In the genomic region with DNA sequence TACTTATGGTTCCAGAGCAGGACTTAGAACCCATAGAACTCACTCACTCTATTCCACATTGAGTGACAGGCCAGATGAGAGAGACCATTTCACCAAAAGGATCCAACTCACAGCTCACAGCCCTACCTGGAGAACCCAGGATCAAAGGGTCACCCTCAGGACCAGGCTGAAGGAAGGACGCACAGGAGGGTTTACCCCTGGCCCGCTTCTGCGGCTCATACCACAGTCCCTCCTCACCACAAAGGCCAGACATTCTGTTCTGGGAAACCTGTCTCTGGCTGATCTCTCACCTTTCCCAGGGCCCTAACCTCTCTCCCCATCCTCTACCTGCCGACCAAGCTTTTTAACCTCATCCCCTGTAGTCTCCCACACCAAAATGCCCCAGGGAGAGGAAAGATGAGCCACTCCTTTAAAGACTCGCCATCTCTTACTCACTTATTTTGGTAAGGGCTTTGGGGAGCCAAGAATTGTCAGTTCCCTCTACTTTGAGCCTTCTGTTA, we compare ENCODE assay signal across 2 cellular contexts.
TF ChIP-seq lines count a peak whose summit lies in the region.

No MANE protein-coding gene starts in this region.

TF ChIP-seq in SK-N-SH, 30 proteins besides CTCF, POLR2A, EP300 and RAD21:
- no peak for TF ChIP-seq ELF1 (IDR thresholded peaks at IDR 0.05)
- TF ChIP-seq NRF1 (IDR thresholded peaks at IDR 0.05; ENCODE audit: low read depth, low read length) = no peak
- no peak for TF ChIP-seq TAF1 (IDR thresholded peaks at IDR 0.05; ENCODE audit: borderline replicate concordance, low read depth, low read length)
- TF ChIP-seq YY1 (IDR thresholded peaks at IDR 0.05; ENCODE audit: low read depth) = no peak
- no peak for TF ChIP-seq JUND (IDR thresholded peaks at IDR 0.05)
- no peak for TF ChIP-seq MXI1 (IDR thresholded peaks at IDR 0.05; ENCODE audit: low read depth, low read length)
- TF ChIP-seq GABPA (IDR thresholded peaks at IDR 0.05; ENCODE audit: low read depth) = no peak

TF ChIP-seq in SK-N-SH treated with all-trans-retinoic acid at 6 μM for 48 hours, 23 proteins besides CTCF, POLR2A, EP300 and RAD21:
- TF ChIP-seq SNAI2 (CRISPR knock-in tag; IDR thresholded peaks at IDR 0.05) (no peak), POU6F1 (CRISPR knock-in tag; IDR thresholded peaks at IDR 0.05; ENCODE audit: borderline replicate concordance, low read depth) (no peak), ZNF70 (CRISPR knock-in tag; IDR thresholded peaks at IDR 0.05) (no peak), CSDC2 (CRISPR knock-in tag; IDR thresholded peaks at IDR 0.05) (no peak), ZC3H10 (CRISPR knock-in tag; IDR thresholded peaks at IDR 0.05) (no peak)
